29 cellular contexts compared by ENCODE assay signal in genomic region chr13:93522486-93522885, GRCh38.
A peak's percentile ranks its signal among the peaks of the same experiment; 100 is the strongest.
DNase-seq lines count a peak whose midpoint lies in the region; FAIRE-seq and TF ChIP-seq lines count a peak whose summit lies in the region.
"Had no signal": no experiment of that assay in that cellular context is flagged by ENCODE, and none has a peak within 500 bp of the region (broad histone marks: within the 10 kb centered on the region; RNA-seq: fewer than 3 reads in every experiment).

No MANE protein-coding gene starts in this region.

- H2AFZ ChIP-seq in GM23248 (peak overlapping the region; percentile 11; the same call in 1 of the 2 replicates), osteoblast (ENCODE audit: low read length) (no peak overlapping the region)
- H2AFZ ChIP-seq: PC-9 had no signal

- H3K9me3 ChIP-seq in GM23248 (ENCODE audit: low read depth) (no peaks in the 10 kb centered on the region), osteoblast (ENCODE audit: low read depth, low read length) (no peaks in the 10 kb centered on the region), ascending aorta (no peaks in the 10 kb centered on the region)
- H3K9me3 ChIP-seq: left ventricle myocardium inferior, psoas muscle, transverse colon had no signal

- DNase-seq in GM23248 = peak; percentile 68
- peak; percentile 50 for DNase-seq in RCC 7860 (ENCODE audit: low spot score)
- DNase-seq in fibroblast of peridontal ligament (ENCODE audit: extremely low read depth) = peak; percentile 65
- DNase-seq in osteoblast (ENCODE audit: insufficient read length, low spot score, missing footprints) = peak; percentile 82
- no peak for DNase-seq in NAMALWA (ENCODE audit: low spot score)
- no peak for DNase-seq in H4 (ENCODE audit: low spot score)
- no peak for DNase-seq in DMS53 treated with DMSO at 0.1 percent for 48 hours (lab: John Stamatoyannopoulos, UW; ENCODE audit: unreplicated experiment)
- DNase-seq in ascending aorta (ENCODE audit: low spot score in 2 of 2) = no peak
- DNase-seq: activated CD4-positive, alpha-beta T cell treated with anti-CD3 and anti-CD28 coated beads for 4 hours; activated CD8-positive, alpha-beta memory T cell treated with anti-CD3 and anti-CD28 coated beads, Interleukin-2, amount 10 ng/mL, durations not matched to agents 7 days and 5 days; activated naive CD8-positive, alpha-beta T cell treated with anti-CD3 and anti-CD28 coated beads for 36 hours; AML-193; CD8-positive, alpha-beta memory T cell; DMS79; erythroblast; head of caudate nucleus; left ventricle myocardium inferior; MM.1S; NCI-H187; NCI-H2227 treated with DMSO at 0.1 percent for 48 hours; PC-9; psoas muscle; small intestine; stimulated activated CD4-positive, alpha-beta T cell treated with anti-CD3 and anti-CD28 coated beads, Interleukin-2, amount 100 ng/mL, for 48 hours; stimulated activated naive CD4-positive, alpha-beta T cell treated with Interleukin-2 at 50 U/mL for 16 hours; T-helper 1 cell; transverse colon had no signal

- no peak overlapping the region for H3K9ac ChIP-seq in GM23248

- H3K27ac ChIP-seq in GM23248 (no peak overlapping the region), osteoblast (ENCODE audit: low read depth, low read length) (no peak overlapping the region), ascending aorta (no peak overlapping the region)
- H3K27ac ChIP-seq: cardiac muscle cell, left ventricle myocardium inferior, PC-9, psoas muscle, transverse colon had no signal

- H3F3A ChIP-seq in GM23248 (ENCODE audit: insufficient read depth) = no peaks in the 10 kb centered on the region

- H3K79me2 ChIP-seq in GM23248 (ENCODE audit: insufficient read depth) = no peaks in the 10 kb centered on the region
- H3K79me2 ChIP-seq in osteoblast (ENCODE audit: insufficient read depth, low read length) = no peaks in the 10 kb centered on the region

- WGBS in GM23248 (ENCODE audit: low coverage in 1 of 2, low lambda C conversion rate in 2 of 2, missing lambda C conversion rate in 2 of 2), 2 experiments = 20 to 22% methylated on average over 3 of the region's 3 CpGs

- H3K27me3 ChIP-seq in GM23248 (replicated peaks; ENCODE audit: insufficient read depth) (no peaks in the 10 kb centered on the region), osteoblast (ENCODE audit: insufficient read depth, low read length) (no peaks in the 10 kb centered on the region), ascending aorta (no peaks in the 10 kb centered on the region)
- H3K27me3 ChIP-seq: cardiac muscle cell, transverse colon had no signal

- H3K4me2 ChIP-seq in GM23248 (ENCODE audit: unreplicated experiment) (peak overlapping the region; percentile 64), osteoblast (ENCODE audit: insufficient read depth, low read length) (no peak overlapping the region)
- H3K4me2 ChIP-seq: PC-9 had no signal

- H3K4me1 ChIP-seq in GM23248 (ENCODE audit: insufficient read depth) (peaks cover 5% of the 10 kb centered on the region), osteoblast (ENCODE audit: insufficient read depth, low read length) (no peaks in the 10 kb centered on the region), ascending aorta (peaks cover 0 to 2% of the 10 kb centered on the region in 2 donors)
- H3K4me1 ChIP-seq: left ventricle myocardium inferior, psoas muscle, transverse colon had no signal

- peak; percentile 79 for FAIRE-seq in RCC 7860 (lab: Jason Lieb, UNC)
- FAIRE-seq: GM12892, small intestine had no signal

- intact Hi-C loops in ascending aorta (cut with DNase I) = no loop called here

- peak overlapping the region; percentile 35; the same call in 1 of the 2 replicates for H3K4me3 ChIP-seq in GM23248
- H3K4me3 ChIP-seq in osteoblast (ENCODE audit: insufficient read depth, low read length) = no peak overlapping the region
- H3K4me3 ChIP-seq in ascending aorta = no peak overlapping the region
- H3K4me3 ChIP-seq: cardiac muscle cell, left ventricle myocardium inferior, PC-9, psoas muscle, transverse colon had no signal

- H3K36me3 ChIP-seq in GM23248 (ENCODE audit: low read depth) (no peaks in the 10 kb centered on the region), osteoblast (ENCODE audit: insufficient read depth, low read length) (no peaks in the 10 kb centered on the region), ascending aorta (no peaks in the 10 kb centered on the region)
- H3K36me3 ChIP-seq: cardiac muscle cell, left ventricle myocardium inferior, transverse colon had no signal

- H4K20me1 ChIP-seq in GM23248 (ENCODE audit: insufficient read depth) (no peaks in the 10 kb centered on the region), osteoblast (ENCODE audit: insufficient read depth, low read length) (no peaks in the 10 kb centered on the region)

- no peaks in the 10 kb centered on the region for H3K9me2 ChIP-seq in GM23248 (ENCODE audit: insufficient read depth)

- TF ChIP-seq CTCF in osteoblast (IDR thresholded peaks at IDR 0.05; ENCODE audit: extremely low read depth, low read depth, low read length) (no peak), ascending aorta (IDR thresholded peaks at IDR 0.05) (no peak)

- in situ Hi-C loops in GM23248 (cut with MboI) = no loop called here

Comparison
In these comparisons a context has a peak if more than half of its experiments do, and no peak if none do; other contexts are left out.
1. DNase-seq: peak in GM23248 (single experiment), RCC 7860 (single experiment), fibroblast of peridontal ligament (single experiment) and osteoblast (single experiment); none in NAMALWA (single experiment), H4 (single experiment), DMS53 treated with DMSO at 0.1 percent for 48 hours (single experiment) and ascending aorta (0 of 2).